14 cellular contexts compared by ENCODE assay signal in genomic region chr1:33306561-33307493, GRCh38. TPM values are rescaled to one million over a fixed set of nuclear protein-coding genes. Genes with fewer than 3 reads are reported as not detected.
DNase-seq lines count a peak whose midpoint lies in the region; ATAC-seq and TF ChIP-seq lines count a peak whose summit lies in the region.
"Had no signal": no experiment of that assay in that cellular context is flagged by ENCODE, and none has a peak within 500 bp of the region (broad histone marks: within the 10 kb centered on the region; RNA-seq: fewer than 3 reads in every experiment).

No MANE protein-coding gene starts in this region.

- ATAC-seq in left cardiac atrium: peak; percentile 53 to 60
- ATAC-seq in HG03108 (IDR thresholded peaks at IDR 0.05; ENCODE audit: unreplicated experiment): no peak
- ATAC-seq in GM18502 (IDR thresholded peaks at IDR 0.05; ENCODE audit: poor library complexity, unreplicated experiment): no peak
- ATAC-seq: body of pancreas had no signal

- DNase-seq in stimulated activated CD4-positive, alpha-beta T cell treated with anti-CD3 and anti-CD28 coated beads, Interleukin-1b, Interleukin-23, amount 100 ng/mL, for 48 hours: peak; percentile 9
- no peak for DNase-seq in stimulated activated CD4-positive, alpha-beta T cell treated with anti-CD3 and anti-CD28 coated beads, Interleukin-2, amount 100 ng/mL, for 48 hours
- DNase-seq in left cardiac atrium (no peak), osteoblast (ENCODE audit: insufficient read length, low spot score, missing footprints) (peak; percentile 77), NCI-H2227 treated with DMSO at 0.1 percent for 48 hours (lab: John Stamatoyannopoulos, UW) (no peak), endothelial cell (ENCODE audit: low spot score) (no peak)
- DNase-seq: BE2C, hippocampal formation, NCI-H524 treated with DMSO at 0.1 percent for 48 hours had no signal

- H3K4me1 ChIP-seq in osteoblast (ENCODE audit: insufficient read depth, low read length): no peaks in the 10 kb centered on the region
- H3K4me1 ChIP-seq: BE2C had no signal

- H3K27ac ChIP-seq in osteoblast (ENCODE audit: low read depth, low read length): no peak overlapping the region
- H3K27ac ChIP-seq: body of pancreas had no signal

- H3K4me2 ChIP-seq in osteoblast (ENCODE audit: insufficient read depth, low read length): no peak overlapping the region

- H3K27me3 ChIP-seq in osteoblast (ENCODE audit: insufficient read depth, low read length): peaks cover 12% of the 10 kb centered on the region
- H3K27me3 ChIP-seq: BE2C, body of pancreas had no signal

- H3K27me3 Mint-ChIP-seq in endothelial cell (ENCODE audit: unreplicated experiment): peaks cover 10% of the 10 kb centered on the region

- H3K4me3 ChIP-seq in osteoblast (ENCODE audit: insufficient read depth, low read length): peak overlapping the region; percentile 35
- H3K4me3 ChIP-seq: body of pancreas had no signal

- no peaks in the 10 kb centered on the region for H4K20me1 ChIP-seq in osteoblast (ENCODE audit: insufficient read depth, low read length)

- peaks cover 19% of the 10 kb centered on the region for H3K4me1 Mint-ChIP-seq in endothelial cell (ENCODE audit: unreplicated experiment)

- H3K36me3 ChIP-seq in osteoblast (ENCODE audit: insufficient read depth, low read length): no peaks in the 10 kb centered on the region
- H3K36me3 ChIP-seq: BE2C had no signal

- no peaks in the 10 kb centered on the region for H3K79me2 ChIP-seq in osteoblast (ENCODE audit: insufficient read depth, low read length)

- intact Hi-C loops in left cardiac atrium (cut with DNase I): no loop called here

- TF ChIP-seq CTCF in osteoblast (IDR thresholded peaks at IDR 0.05; ENCODE audit: extremely low read depth, low read depth, low read length): no peak
- TF ChIP-seq CTCF in endothelial cell (IDR thresholded peaks at IDR 0.05; ENCODE audit: unreplicated experiment): no peak

- no peaks in the 10 kb centered on the region for H3K9me3 Mint-ChIP-seq in endothelial cell (ENCODE audit: unreplicated experiment)
- H3K9me3 Mint-ChIP-seq: T-cell had no signal

- H3K27ac Mint-ChIP-seq in endothelial cell (ENCODE audit: unreplicated experiment): no peak overlapping the region
- H3K27ac Mint-ChIP-seq: T-cell had no signal

- no peak overlapping the region for H3K4me3 Mint-ChIP-seq in endothelial cell (ENCODE audit: unreplicated experiment)

- H3K36me3 Mint-ChIP-seq in endothelial cell (ENCODE audit: low read depth, unreplicated experiment): peaks cover 8% of the 10 kb centered on the region
- H3K36me3 Mint-ChIP-seq: T-cell had no signal

- no peaks in the 10 kb centered on the region for H3K9me3 ChIP-seq in osteoblast (ENCODE audit: low read depth, low read length)
- H3K9me3 ChIP-seq: BE2C, body of pancreas had no signal

- H2AFZ ChIP-seq in osteoblast (ENCODE audit: low read length): peak overlapping the region; percentile 59

RNA-seq across cellular contexts. Expression of gene A3GALT2, which starts 14.1 kb away (rescaled TPM):
- total RNA-seq in left cardiac atrium (under 1 TPM in 1 of 2 donors, not detected in 1; 0.24 TPM), osteoblast (under 0.01 TPM in 1 of 2 replicates, not detected in the other), endothelial cell (ENCODE audit: unreplicated experiment) (not detected)
- total RNA-seq: activated CD8-positive, alpha-beta memory T cell treated with anti-CD3 and anti-CD28 coated beads for 36 hours; body of pancreas had no signal

RNA-seq across cellular contexts. Expression of gene ZNF362, which starts 50.5 kb away (rescaled TPM):
- total RNA-seq in left cardiac atrium (10 to 100 TPM; 29.5 to 29.8 TPM), osteoblast (13.4 and 18.9 TPM in 2 replicates), endothelial cell (ENCODE audit: unreplicated experiment) (70.0 TPM)

Comparison
In these comparisons a context has a peak if more than half of its experiments do, and no peak if none do; other contexts are left out.
1. DNase-seq: peak in stimulated activated CD4-positive, alpha-beta T cell treated with anti-CD3 and anti-CD28 coated beads, Interleukin-1b, Interleukin-23, amount 100 ng/mL, for 48 hours (single experiment) and osteoblast (single experiment); none in stimulated activated CD4-positive, alpha-beta T cell treated with anti-CD3 and anti-CD28 coated beads, Interleukin-2, amount 100 ng/mL, for 48 hours (0 of 2), left cardiac atrium (single experiment), NCI-H2227 treated with DMSO at 0.1 percent for 48 hours (single experiment) and endothelial cell (single experiment).
2. ATAC-seq: peak in left cardiac atrium (2 of 2); none in HG03108 (single experiment) and GM18502 (single experiment).